Comparison of ENCODE assay signal across 12 cellular contexts in genomic region chrX:78119521-78120227, GRCh38. TPM values are rescaled to one million over a fixed set of nuclear protein-coding genes. Genes with fewer than 3 reads are reported as not detected.
DNase-seq lines count a peak whose midpoint lies in the region; ATAC-seq, FAIRE-seq and TF ChIP-seq lines count a peak whose summit lies in the region.
"Had no signal": no experiment of that assay in that cellular context is flagged by ENCODE, and none has a peak within 500 bp of the region (broad histone marks: within the 10 kb centered on the region; RNA-seq: fewer than 3 reads in every experiment).

No MANE protein-coding gene starts in this region.

- DNase-seq in Caco-2 (no peak), GM18507 (ENCODE audit: extremely low spot score, insufficient read length, low read depth) (no peak), activated B cell treated with CpG ODN at 0.5 μM for 24 hours (no peak), left lobe of liver (ENCODE audit: low spot score) (no peak), ureter (ENCODE audit: low spot score) (no peak)
- no peak for DNase-seq in stimulated activated CD4-positive, alpha-beta T cell treated with anti-CD3 and anti-CD28 coated beads, Interleukin-2, amount 100 ng/mL, for 48 hours
- no peak for DNase-seq in activated CD4-positive, alpha-beta T cell treated with anti-CD3 and anti-CD28 coated beads, Interleukin-2, amount 50 U/mL, for 48 hours
- DNase-seq: NCI-H187; stimulated activated CD4-positive, alpha-beta T cell treated with anti-CD3 and anti-CD28 coated beads, Interleukin-12 subunit alpha, Interleukin-12 subunit beta, amount 100 ng/mL, for 4 hours had no signal

- H3K4me3 Mint-ChIP-seq in Caco-2 (ENCODE audit: unreplicated experiment) (no peak overlapping the region), activated B cell treated with CpG ODN at 0.5 μM for 24 hours (no peak overlapping the region)

- peak; percentile 32 to 38 for TF ChIP-seq CTCF in Caco-2 (IDR thresholded peaks at IDR 0.05; ENCODE audit: insufficient read depth in 1 of 2, low read depth in 1 of 2, low read length in 1 of 2, severe bottlenecking in 1 of 2, unreplicated experiment in 1 of 2)
- TF ChIP-seq CTCF in activated B cell treated with CpG ODN at 0.5 μM for 24 hours (IDR thresholded peaks at IDR 0.05) = no peak

- peak; percentile 87 for FAIRE-seq in GM18507 (lab: Jason Lieb, UNC)

- H3K27me3 Mint-ChIP-seq in Caco-2 (ENCODE audit: insufficient read depth, unreplicated experiment) (no peaks in the 10 kb centered on the region), activated B cell treated with CpG ODN at 0.5 μM for 24 hours (no peaks in the 10 kb centered on the region)
- H3K27me3 Mint-ChIP-seq: brain had no signal

- CTCF ChIA-PET in Caco-2 (lab: Charles Lee) (no interaction called here), activated B cell treated with CpG ODN at 0.5 μM for 24 hours (lab: Charles Lee) (no interaction called here)

- ATAC-seq in activated B cell treated with CpG ODN at 0.5 μM for 24 hours (ENCODE audit: low read depth) (no peak), left lobe of liver (peak; percentile 68), HG03442 (IDR thresholded peaks at IDR 0.05; ENCODE audit: unreplicated experiment) (no peak)

- no peak overlapping the region for H3K4me3 ChIP-seq in Caco-2 (ENCODE audit: low read depth, low read length)
- H3K4me3 ChIP-seq: thoracic aorta had no signal

- H3K27me3 ChIP-seq in Caco-2 (replicated peaks; ENCODE audit: control insufficient read depth, insufficient read depth, low read length) = no peaks in the 10 kb centered on the region

- peaks cover 90% of the 10 kb centered on the region for H3K36me3 Mint-ChIP-seq in Caco-2 (ENCODE audit: insufficient read depth, unreplicated experiment)
- peaks cover 84% of the 10 kb centered on the region for H3K36me3 Mint-ChIP-seq in activated B cell treated with CpG ODN at 0.5 μM for 24 hours (ENCODE audit: low read depth)

- H3K27ac Mint-ChIP-seq in Caco-2 (ENCODE audit: unreplicated experiment) (no peak overlapping the region), activated B cell treated with CpG ODN at 0.5 μM for 24 hours (peak overlapping the region; percentile 32)

- intact Hi-C loops in Caco-2 (cut with micrococcal nuclease; ENCODE audit: unreplicated experiment) = no loop called here
- intact Hi-C loops in activated B cell treated with CpG ODN at 0.5 μM for 24 hours (cut with micrococcal nuclease) = loop anchor here (5.0 kb wide), 2 partner anchors 768 to 963 kb away; no protein-coding TSS in a partner anchor

- POLR2A ChIA-PET in Caco-2 (lab: Charles Lee) = no interaction called here
- POLR2A ChIA-PET in activated B cell treated with CpG ODN at 0.5 μM for 24 hours (lab: Charles Lee) = no interaction called here

- no TSS peak for BruUV-seq in Caco-2 (replicated peaks; lab: Mats Ljungman, UMichigan)

- H3K36me3 ChIP-seq in Caco-2 (ENCODE audit: control insufficient read depth, insufficient read depth, low read length) = 0 out of 2 replicates have a peak, but pooled peaks cover 1% of the 10 kb centered on the region

- no peaks in the 10 kb centered on the region for H3K4me1 ChIP-seq in Caco-2

- H3K9me3 Mint-ChIP-seq in Caco-2 (ENCODE audit: unreplicated experiment) (no peaks in the 10 kb centered on the region), activated B cell treated with CpG ODN at 0.5 μM for 24 hours (peaks cover 1% of the 10 kb centered on the region)
- H3K9me3 Mint-ChIP-seq: brain had no signal

- no peaks in the 10 kb centered on the region for H3K9me3 ChIP-seq in Caco-2
- H3K9me3 ChIP-seq: thoracic aorta had no signal

- no peaks in the 10 kb centered on the region for H3K4me1 Mint-ChIP-seq in Caco-2 (ENCODE audit: low read depth, unreplicated experiment)
- H3K4me1 Mint-ChIP-seq in activated B cell treated with CpG ODN at 0.5 μM for 24 hours = peaks cover 19% of the 10 kb centered on the region

RNA-seq across cellular contexts. Expression of gene PGK1, which starts 15.6 kb away (rescaled TPM):
- total RNA-seq in Caco-2 (2022) = 391 and 425 TPM in 2 replicates
- total RNA-seq in activated B cell treated with CpG ODN at 0.5 μM for 24 hours = 293 and 295 TPM in 2 replicates
- 158 TPM for total RNA-seq in left lobe of liver
- total RNA-seq in ureter = 359 TPM

RNA-seq across cellular contexts. Expression of gene TAF9B, which starts 19.8 kb away (rescaled TPM):
- total RNA-seq in Caco-2 (2022) (21.0 and 22.2 TPM in 2 replicates), activated B cell treated with CpG ODN at 0.5 μM for 24 hours (16.2 and 17.4 TPM in 2 replicates), left lobe of liver (3.0 TPM), ureter (35.1 TPM)
